Comparison of ENCODE assay signal across 8 cellular contexts in the genomic region with DNA sequence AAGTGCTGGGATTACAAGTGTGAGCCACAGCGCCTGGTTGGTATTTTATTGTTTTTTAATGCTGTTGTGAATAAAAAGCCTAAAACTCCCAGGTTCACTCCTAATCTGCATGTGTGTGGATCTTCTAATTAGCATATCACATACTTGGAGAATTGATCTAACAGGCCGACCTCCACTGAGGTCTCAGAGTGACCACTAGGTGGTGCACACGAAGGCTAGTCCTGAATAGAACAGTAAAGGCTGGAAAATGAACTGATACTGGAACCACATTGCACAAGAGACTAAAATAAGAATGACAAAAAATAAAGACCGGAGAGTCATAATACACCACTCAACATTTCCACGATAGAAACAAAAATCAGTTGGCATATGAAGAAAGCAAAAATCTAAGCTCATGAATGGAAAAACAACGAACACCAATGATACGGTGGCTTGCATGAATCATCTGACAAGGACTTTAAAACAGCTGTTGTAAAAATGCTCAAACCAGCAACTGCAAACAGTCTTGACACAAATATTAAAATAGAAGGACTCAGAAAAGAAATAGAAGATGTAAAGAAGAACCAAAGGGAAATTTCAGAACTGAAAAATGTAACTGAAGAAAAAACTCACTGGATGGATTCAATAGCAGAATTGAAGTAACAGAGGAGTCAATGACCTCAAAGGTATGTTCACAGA. TPM values are rescaled to one million over a fixed set of nuclear protein-coding genes. Genes with fewer than 3 reads are reported as not detected.
A peak's percentile ranks its signal among the peaks of the same experiment; 100 is the strongest.
DNase-seq lines count a peak whose midpoint lies in the region; ATAC-seq, FAIRE-seq and TF ChIP-seq lines count a peak whose summit lies in the region.

No MANE protein-coding gene starts in this region.

- TF ChIP-seq CTCF in Loucy (conservative IDR thresholded peaks at IDR 0.05; ENCODE audit: low read length) (peak; percentile 71), keratinocyte (optimal IDR thresholded peaks at IDR 0.05 in 1 of 3, IDR thresholded peaks at IDR 0.05 in 1 of 3, conservative IDR thresholded peaks at IDR 0.05 in 1 of 3; ENCODE audit: extremely low read depth in 1 of 3, insufficient read depth in 2 of 3, low read length in 3 of 3) (peak; percentile 65 to 72 (median 65)), ascending aorta (IDR thresholded peaks at IDR 0.05) (peak in 1 of 3 experiments; percentile 33)

- H3K27me3 ChIP-seq in Loucy (ENCODE audit: insufficient read depth, low read length, poor library complexity, severe bottlenecking) (no peaks in the 10 kb centered on the region), keratinocyte (ENCODE audit: control insufficient read depth, extremely low read depth, insufficient read depth, low read length) (peaks cover 20% of the 10 kb centered on the region), ascending aorta (peaks cover 11% of the 10 kb centered on the region)

- H3K27ac ChIP-seq in keratinocyte (ENCODE audit: control insufficient read depth, insufficient read depth, low read length): no peak overlapping the region
- H3K27ac ChIP-seq in ascending aorta: no peak overlapping the region

- H3K27me3 Mint-ChIP-seq in activated T-cell treated with anti-CD3 and anti-CD28 coated beads, Interleukin-2, amount 50 U/mL, for 72 hours (ENCODE audit: low read depth): peaks cover under 1% of the 10 kb centered on the region

- H2AFZ ChIP-seq in Loucy (ENCODE audit: low read length): no peak overlapping the region
- no peak overlapping the region for H2AFZ ChIP-seq in keratinocyte (ENCODE audit: control insufficient read depth, low read length)

- ATAC-seq in activated T-cell treated with anti-CD3 and anti-CD28 coated beads, Interleukin-2, amount 50 U/mL, for 72 hours (replicated peaks in 1 of 2): peak; percentile 7 to 27

- H3K9me2 ChIP-seq in Loucy (replicated peaks; ENCODE audit: low read depth, low read length): no peaks in the 10 kb centered on the region

- DNase-seq in NCI-H146 (lab: John Stamatoyannopoulos, UW) (peak; percentile 29), NCI-H146 treated with DMSO at 0.1 percent for 48 hours (lab: John Stamatoyannopoulos, UW; ENCODE audit: unreplicated experiment) (no peak), keratinocyte (ENCODE audit: low read depth, low spot score) (no peak), NK-92 (lab: John Stamatoyannopoulos, UW; ENCODE audit: unreplicated experiment) (no peak), frontal cortex (ENCODE audit: low spot score in 2 of 2) (no peak), ascending aorta (ENCODE audit: low spot score in 2 of 2) (no peak)
- DNase-seq in activated T-cell treated with anti-CD3 and anti-CD28 coated beads, Interleukin-2, amount 50 U/mL, for 72 hours: no peak

- H3K4me1 ChIP-seq in Loucy (ENCODE audit: insufficient read depth, low read length, poor library complexity, severe bottlenecking) (peaks cover 5% of the 10 kb centered on the region), keratinocyte (ENCODE audit: control insufficient read depth, extremely low read depth, insufficient read depth, low read length) (peaks cover 3% of the 10 kb centered on the region), ascending aorta (no peaks in the 10 kb centered on the region)

- FAIRE-seq in keratinocyte (lab: Jason Lieb, UNC) (peak; percentile 73), frontal cortex (lab: Jason Lieb, UNC) (no peak)

- no peaks in the 10 kb centered on the region for H4K20me1 ChIP-seq in Loucy (ENCODE audit: insufficient read depth, low read length, poor library complexity, severe bottlenecking)
- H4K20me1 ChIP-seq in keratinocyte (ENCODE audit: control insufficient read depth, extremely low read depth, insufficient read depth, low read length): no peaks in the 10 kb centered on the region

- peaks cover 14 to 22% of the 10 kb centered on the region in 2 donors for H3K36me3 Mint-ChIP-seq in activated T-cell treated with anti-CD3 and anti-CD28 coated beads, Interleukin-2, amount 50 U/mL, for 72 hours (ENCODE audit: insufficient read depth in 2 of 2)

- no peak overlapping the region for H3K4me3 ChIP-seq in Loucy (ENCODE audit: low read length, poor library complexity, severe bottlenecking)
- H3K4me3 ChIP-seq in keratinocyte (ENCODE audit: control insufficient read depth in 2 of 3, extremely low read depth in 1 of 3, insufficient read depth in 2 of 3, low read depth in 1 of 3, low read length in 3 of 3): no peak overlapping the region
- no peak overlapping the region for H3K4me3 ChIP-seq in ascending aorta

- peaks cover 9% of the 10 kb centered on the region for H3F3A ChIP-seq in Loucy (ENCODE audit: low read depth)

- dilution Hi-C loops in keratinocyte (cut with MboI; ENCODE audit: extremely low pct_ligation_motif_present, low sequenced_read_pairs): no loop called here

- peak overlapping the region; percentile 47 for H3K27ac Mint-ChIP-seq in activated T-cell treated with anti-CD3 and anti-CD28 coated beads, Interleukin-2, amount 50 U/mL, for 72 hours

- H3K9ac ChIP-seq in Loucy (ENCODE audit: low read depth, low read length, poor library complexity, severe bottlenecking) (no peak overlapping the region), keratinocyte (ENCODE audit: control insufficient read depth, extremely low read depth, insufficient read depth, low read length) (no peak overlapping the region)

- H3K79me2 ChIP-seq in Loucy (ENCODE audit: insufficient read depth, low read length): no peaks in the 10 kb centered on the region
- no peaks in the 10 kb centered on the region for H3K79me2 ChIP-seq in keratinocyte (ENCODE audit: control insufficient read depth, insufficient read depth, low read length)

- no peak overlapping the region for H3K4me2 ChIP-seq in Loucy (ENCODE audit: low read depth, low read length, poor library complexity, severe bottlenecking)
- H3K4me2 ChIP-seq in keratinocyte (ENCODE audit: control insufficient read depth, extremely low read depth, insufficient read depth, low read depth, low read length): no peak overlapping the region

- H3K9me3 ChIP-seq in Loucy (ENCODE audit: insufficient read depth, low read depth, low read length): 0 out of 2 replicates have a peak, but pooled peaks cover 3% of the 10 kb centered on the region
- no peaks in the 10 kb centered on the region for H3K9me3 ChIP-seq in keratinocyte (ENCODE audit: control insufficient read depth, low read depth, low read length)
- H3K9me3 ChIP-seq in ascending aorta: peaks cover 0 to 9% of the 10 kb centered on the region in 2 donors

- H3K4me3 Mint-ChIP-seq in activated T-cell treated with anti-CD3 and anti-CD28 coated beads, Interleukin-2, amount 50 U/mL, for 72 hours: peak overlapping the region in 1 of 2 donors; percentile 61

- peaks cover 28% of the 10 kb centered on the region for H3K4me1 Mint-ChIP-seq in activated T-cell treated with anti-CD3 and anti-CD28 coated beads, Interleukin-2, amount 50 U/mL, for 72 hours (ENCODE audit: low read depth)

- intact Hi-C loops in ascending aorta (cut with DNase I): no loop called here

- H3K36me3 ChIP-seq in Loucy (ENCODE audit: insufficient read depth, low read length) (no peaks in the 10 kb centered on the region), keratinocyte (ENCODE audit: control insufficient read depth in 2 of 2, extremely low read depth in 1 of 2, insufficient read depth in 2 of 2, low read length in 2 of 2) (no peaks in the 10 kb centered on the region), ascending aorta (no peaks in the 10 kb centered on the region)

- peaks cover 15 to 16% of the 10 kb centered on the region in 2 donors for H3K9me3 Mint-ChIP-seq in activated T-cell treated with anti-CD3 and anti-CD28 coated beads, Interleukin-2, amount 50 U/mL, for 72 hours

- H3K9me1 ChIP-seq in keratinocyte (ENCODE audit: control insufficient read depth, extremely low read depth, insufficient read depth, low read length): no peaks in the 10 kb centered on the region

RNA-seq across cellular contexts. Expression of gene PIM3, which starts 19.2 kb away (rescaled TPM):
- 100 to 1,000 TPM; 209 to 236 TPM for total RNA-seq in activated T-cell treated with anti-CD3 and anti-CD28 coated beads, Interleukin-2, amount 50 U/mL, for 72 hours
- 3.4 to 6.5 TPM (median 4.8 TPM) in 3 replicates for polyA plus RNA-seq in keratinocyte
- 3.3 TPM for polyA plus RNA-seq in keratinocyte (2011; ENCODE audit: low read depth)
- 2.7 and 6.4 TPM in 2 replicates for polyA plus RNA-seq in keratinocyte (2011; cell fraction: cytosol; rRNA removed)
- 8.9 and 11.7 TPM in 2 replicates for polyA plus RNA-seq in keratinocyte (2011; cell fraction: nucleus; rRNA removed)
- polyA plus RNA-seq in keratinocyte (2012; ENCODE audit: low replicate concordance): 7.8 and 20.0 TPM in 2 replicates
- 1.6 to 4.4 TPM (median 2.3 TPM) in 3 replicates for polyA minus RNA-seq in keratinocyte
- polyA minus RNA-seq in keratinocyte (2011; cell fraction: cytosol; rRNA and poly(A)+ RNA removed): 10.7 TPM
- 5.5 and 8.2 TPM in 2 replicates for polyA minus RNA-seq in keratinocyte (2011; cell fraction: nucleus; rRNA and poly(A)+ RNA removed)
- total RNA-seq in frontal cortex (16.3 TPM), ascending aorta (269 TPM)

RNA-seq across cellular contexts. Expression of gene IL17REL, which starts 32.8 kb away (rescaled TPM):
- total RNA-seq in activated T-cell treated with anti-CD3 and anti-CD28 coated beads, Interleukin-2, amount 50 U/mL, for 72 hours: 1 to 10 TPM in 1 of 2 donors, under 1 TPM in 1; 0.36 to 1.1 TPM
- not detected in 3 replicates for polyA plus RNA-seq in keratinocyte
- not detected for polyA plus RNA-seq in keratinocyte (2011; ENCODE audit: low read depth)
- polyA plus RNA-seq in keratinocyte (2011; cell fraction: cytosol; rRNA removed): not detected in 2 replicates
- not detected in 2 replicates for polyA plus RNA-seq in keratinocyte (2011; cell fraction: nucleus; rRNA removed)
- polyA plus RNA-seq in keratinocyte (2012; ENCODE audit: low replicate concordance): not detected in 2 replicates
- polyA minus RNA-seq in keratinocyte: not detected in 3 replicates
- polyA minus RNA-seq in keratinocyte (2011; cell fraction: cytosol; rRNA and poly(A)+ RNA removed): not detected
- polyA minus RNA-seq in keratinocyte (2011; cell fraction: nucleus; rRNA and poly(A)+ RNA removed): not detected in 2 replicates
- under 0.01 TPM for total RNA-seq in frontal cortex
- total RNA-seq in ascending aorta: not detected

Comparison
In these comparisons a context has a peak if more than half of its experiments do, and no peak if none do; other contexts are left out.
1. RNA of gene PIM3, which starts 19.2 kb away (total RNA-seq): 269 TPM in ascending aorta (single experiment) and 209 to 236 TPM in activated T-cell treated with anti-CD3 and anti-CD28 coated beads, Interleukin-2, amount 50 U/mL, for 72 hours; 16.3 TPM in frontal cortex (single experiment); every median in the first group is over 10 times any median in the second.